Comparison of ENCODE assay signal across 14 cellular contexts in the genomic region with DNA sequence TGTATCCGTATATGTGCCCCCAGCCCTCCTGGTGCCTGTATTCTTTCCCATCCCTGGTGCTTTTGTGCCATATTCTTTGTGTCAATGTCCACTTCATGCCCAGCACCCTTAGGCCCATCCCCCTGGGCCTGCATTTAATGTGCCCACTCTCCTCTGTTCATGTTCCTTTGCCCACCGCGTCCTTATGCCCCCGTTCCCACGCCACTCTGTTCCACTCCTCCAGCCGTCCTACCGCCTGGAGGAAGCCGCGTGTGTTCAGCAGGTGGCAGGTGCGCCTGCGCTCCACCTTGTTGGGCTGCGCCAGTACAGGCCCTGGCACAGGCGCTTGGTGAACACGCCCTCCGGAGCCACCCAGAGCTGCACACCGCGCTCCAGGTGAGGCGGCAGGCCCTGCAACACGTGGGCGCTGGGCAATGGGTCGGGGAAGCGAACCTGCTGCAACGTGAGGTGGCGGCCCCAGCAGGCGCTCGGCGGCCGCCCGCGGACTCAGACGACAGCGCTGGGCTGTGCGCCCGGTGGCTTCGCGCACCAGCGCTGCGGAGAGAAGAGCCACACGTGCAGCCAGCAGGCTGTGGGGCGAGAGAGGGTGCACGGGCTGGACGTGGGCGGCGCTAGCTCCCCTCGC. TPM values are rescaled to one million over a fixed set of nuclear protein-coding genes. Genes with fewer than 3 reads are reported as not detected.
DNase-seq lines count a peak whose midpoint lies in the region; ATAC-seq and TF ChIP-seq lines count a peak whose summit lies in the region.
"Had no signal": no experiment of that assay in that cellular context is flagged by ENCODE, and none has a peak within 500 bp of the region (broad histone marks: within the 10 kb centered on the region; RNA-seq: fewer than 3 reads in every experiment).

No MANE protein-coding gene starts in this region.

- 11% methylated on average over 29 of the region's 45 CpGs for WGBS in mammary epithelial cell (ENCODE audit: low coverage, missing lambda C conversion rate)

- H3K27me3 ChIP-seq in mammary epithelial cell (ENCODE audit: insufficient read depth, low read length) = peaks cover 10% of the 10 kb centered on the region
- H3K27me3 ChIP-seq in breast epithelium = peaks cover 0 to 22% of the 10 kb centered on the region in 2 donors
- H3K27me3 ChIP-seq in right atrium auricular region = no peaks in the 10 kb centered on the region

- peak overlapping the region; percentile 66 for H2AFZ ChIP-seq in mammary epithelial cell (ENCODE audit: low read depth, low read length)
- H2AFZ ChIP-seq: PC-9 had no signal

- H3K79me2 ChIP-seq in mammary epithelial cell (ENCODE audit: insufficient read depth, low read length) = no peaks in the 10 kb centered on the region

- dilution Hi-C loops in mammary epithelial cell (cut with HindIII; ENCODE audit: low sequenced_read_pairs) = no loop called here

- no peaks in the 10 kb centered on the region for H4K20me1 ChIP-seq in mammary epithelial cell (ENCODE audit: insufficient read depth, low read length)

- H3K4me3 ChIP-seq in mammary epithelial cell (replicated peaks in 1 of 3; ENCODE audit: insufficient read depth in 1 of 3, low read depth in 2 of 3, low read length in 3 of 3) = no peak overlapping the region
- H3K4me3 ChIP-seq in breast epithelium = peak overlapping the region in 1 of 3 donors; percentile 19
- no peak overlapping the region for H3K4me3 ChIP-seq in right atrium auricular region
- H3K4me3 ChIP-seq: esophagus muscularis mucosa, PC-9 had no signal

- CTCF ChIA-PET in mammary epithelial cell (lab: Charles Lee; ENCODE audit: low non-redundant PET) = interaction anchor here (0.6 kb wide), 1 partner anchor 1747 kb away, joined by 3 read pairs; no protein-coding TSS in a partner anchor

- H3K9me3 Mint-ChIP-seq in HFFc6 (no peaks in the 10 kb centered on the region), osteocyte (ENCODE audit: unreplicated experiment) (no peaks in the 10 kb centered on the region)

- H3K27ac ChIP-seq in mammary epithelial cell (ENCODE audit: insufficient read depth, low read depth, low read length) (no peak overlapping the region), breast epithelium (no peak overlapping the region), right atrium auricular region (no peak overlapping the region)
- H3K27ac ChIP-seq: esophagus muscularis mucosa, PC-9 had no signal

- H3K9me3 ChIP-seq in mammary epithelial cell (replicated peaks; ENCODE audit: insufficient read depth, low read length) (no peaks in the 10 kb centered on the region), breast epithelium (no peaks in the 10 kb centered on the region), right atrium auricular region (no peaks in the 10 kb centered on the region)
- H3K9me3 ChIP-seq: esophagus muscularis mucosa had no signal

- DNase-seq in mammary epithelial cell = peak; percentile 22
- DNase-seq in breast epithelium (ENCODE audit: low spot score in 2 of 2) = no peak
- peak; percentile 84 for DNase-seq in NCI-H510A (lab: John Stamatoyannopoulos, UW)
- DNase-seq in ureter (ENCODE audit: low spot score) = peak; percentile 69
- no peak for DNase-seq in right atrium auricular region (ENCODE audit: low spot score)
- no peak for DNase-seq in HFFc6
- no peak for DNase-seq in osteocyte (ENCODE audit: extremely low spot score, unreplicated experiment)
- DNase-seq: NCI-H1092 treated with DMSO at 0.1 percent for 48 hours, trophoblast cell had no signal

- TF ChIP-seq CTCF in mammary epithelial cell (conservative IDR thresholded peaks at IDR 0.05 in 1 of 2, IDR thresholded peaks at IDR 0.05 in 1 of 2; ENCODE audit: extremely low read depth in 1 of 2, insufficient read depth in 1 of 2, low read depth in 1 of 2, low read length in 2 of 2) (no peak), breast epithelium (IDR thresholded peaks at IDR 0.05) (no peak), right atrium auricular region (IDR thresholded peaks at IDR 0.05) (no peak), HFFc6 (IDR thresholded peaks at IDR 0.05) (no peak), osteocyte (IDR thresholded peaks at IDR 0.05) (no peak)

- no peak overlapping the region for H3K9ac ChIP-seq in mammary epithelial cell (ENCODE audit: insufficient read depth, low read length)

- BruUV-seq in mammary epithelial cell (replicated peaks; lab: Mats Ljungman, UMichigan) = no TSS peak

- H3K36me3 ChIP-seq in mammary epithelial cell (ENCODE audit: insufficient read depth, low read length) = no peaks in the 10 kb centered on the region
- no peaks in the 10 kb centered on the region for H3K36me3 ChIP-seq in breast epithelium
- H3K36me3 ChIP-seq in right atrium auricular region = no peaks in the 10 kb centered on the region
- H3K36me3 ChIP-seq: esophagus muscularis mucosa had no signal

- H3K4me3 Mint-ChIP-seq in HFFc6 (no peak overlapping the region), osteocyte (ENCODE audit: unreplicated experiment) (no peak overlapping the region)

- ATAC-seq in esophagus mucosa = peak; percentile 91
- ATAC-seq: activated CD4-positive, CD25-positive, alpha-beta regulatory T cell treated with anti-CD3 and anti-CD28 coated beads, Interleukin-2, amount 50 U/mL, for 24 hours had no signal

- intact Hi-C loops in mammary epithelial cell (cut with micrococcal nuclease) = no loop called here
- intact Hi-C loops in breast epithelium (cut with DNase I; ENCODE audit: low total_unique reads) = no loop called here

- in situ Hi-C loops in mammary epithelial cell (cut with MboI; ENCODE audit: low sequenced_read_pairs in 2 of 2) = loop anchor here in 1 of 2 donors (25.0 kb wide), 1 partner anchor 813 kb away; a partner anchor contains a TSS

- H3K4me1 Mint-ChIP-seq in HFFc6 (ENCODE audit: low read depth) = no peaks in the 10 kb centered on the region
- peaks cover 8% of the 10 kb centered on the region for H3K4me1 Mint-ChIP-seq in osteocyte (ENCODE audit: unreplicated experiment)

- H3K4me1 ChIP-seq in mammary epithelial cell (ENCODE audit: insufficient read depth, low read length) = peaks cover 17% of the 10 kb centered on the region
- no peaks in the 10 kb centered on the region for H3K4me1 ChIP-seq in breast epithelium
- H3K4me1 ChIP-seq in right atrium auricular region = peaks cover 0 to 9% of the 10 kb centered on the region in 2 donors

- no peak for TF ChIP-seq POLR2A in breast epithelium (IDR thresholded peaks at IDR 0.05)

- H3K36me3 Mint-ChIP-seq in HFFc6 (ENCODE audit: low read depth) (no peaks in the 10 kb centered on the region), osteocyte (ENCODE audit: unreplicated experiment) (no peaks in the 10 kb centered on the region)

- H3K27me3 Mint-ChIP-seq in HFFc6 (ENCODE audit: insufficient read depth) (peaks cover 21% of the 10 kb centered on the region), osteocyte (ENCODE audit: unreplicated experiment) (peaks cover 4% of the 10 kb centered on the region)

- H3K27ac Mint-ChIP-seq in HFFc6 (no peak overlapping the region), osteocyte (ENCODE audit: unreplicated experiment) (no peak overlapping the region)

- peak overlapping the region; percentile 67 for H3K4me2 ChIP-seq in mammary epithelial cell (ENCODE audit: insufficient read depth, low read depth, low read length)
- H3K4me2 ChIP-seq: PC-9 had no signal

RNA-seq across cellular contexts. Expression of a gene that starts 4.0 kb away (rescaled TPM):
- total RNA-seq in mammary epithelial cell (under 1 TPM in 1 of 2 donors, not detected in 1; 0.17 TPM), breast epithelium (under 1 TPM in 2 of 3 donors, not detected in 1; 0.44 to 0.98 TPM), esophagus mucosa (0.40 TPM), ureter (not detected), right atrium auricular region (1 to 10 TPM; 1.9 to 4.2 TPM), osteocyte (11.8 and 13.6 TPM in 2 replicates)
- polyA plus RNA-seq in mammary epithelial cell = not detected
- polyA minus RNA-seq in mammary epithelial cell = not detected
- total RNA-seq in HFFc6 (2021; fragmentation: NEBNext Ultra II Directional; extraction: Animal tissue kit (Norgen Biotek cat#: 25700)) = not detected
- total RNA-seq: PC-9 had no signal

RNA-seq across cellular contexts. Expression of a gene that starts 20.9 kb away (rescaled TPM):
- total RNA-seq in mammary epithelial cell (under 1 TPM in 1 of 2 donors, not detected in 1; 0.67 TPM), breast epithelium (1 to 10 TPM; 1.9 to 3.6 (median 2.1) TPM), esophagus mucosa (0.64 TPM), ureter (4.7 TPM), right atrium auricular region (10 to 100 TPM in 1 of 2 donors, 1 to 10 TPM in 1; 8.8 to 11.6 TPM), osteocyte (2.1 and 3.2 TPM in 2 replicates)
- not detected for polyA plus RNA-seq in mammary epithelial cell
- polyA minus RNA-seq in mammary epithelial cell = not detected
- total RNA-seq in HFFc6 (2021; fragmentation: NEBNext Ultra II Directional; extraction: Animal tissue kit (Norgen Biotek cat#: 25700)) = not detected
- total RNA-seq: PC-9 had no signal

RNA-seq across cellular contexts. Expression of a gene that starts 21.0 kb away (rescaled TPM):
- total RNA-seq in mammary epithelial cell = under 1 TPM; 0.17 to 0.21 TPM
- polyA plus RNA-seq in mammary epithelial cell = 0.02 TPM
- not detected for polyA minus RNA-seq in mammary epithelial cell
- total RNA-seq in breast epithelium = 1 to 10 TPM in 1 of 3 donors, under 1 TPM in 2; 0.16 to 2.9 (median 0.98) TPM
- 0.16 TPM for total RNA-seq in esophagus mucosa
- 0.86 TPM for total RNA-seq in ureter
- not detected for total RNA-seq in right atrium auricular region
- total RNA-seq in HFFc6 (2021; fragmentation: NEBNext Ultra II Directional; extraction: Animal tissue kit (Norgen Biotek cat#: 25700)) = not detected
- 0.18 and 0.24 TPM in 2 replicates for total RNA-seq in osteocyte

RNA-seq across cellular contexts. Expression of a gene that starts 30.3 kb away (rescaled TPM):
- total RNA-seq in mammary epithelial cell = under 1 TPM; under 0.01 to 0.24 TPM
- polyA plus RNA-seq in mammary epithelial cell = 0.06 TPM
- polyA minus RNA-seq in mammary epithelial cell = not detected
- not detected for total RNA-seq in breast epithelium
- total RNA-seq in esophagus mucosa = 0.12 TPM
- not detected for total RNA-seq in ureter
- under 1 TPM in 1 of 2 donors, not detected in 1; 0.12 TPM for total RNA-seq in right atrium auricular region
- under 1 TPM; 0.07 to 0.30 (median 0.16) TPM for total RNA-seq in HFFc6 (2021; fragmentation: NEBNext Ultra II Directional; extraction: Animal tissue kit (Norgen Biotek cat#: 25700))
- 0.10 and 0.27 TPM in 2 replicates for total RNA-seq in osteocyte
- total RNA-seq: posterior vena cava had no signal

Comparison
In these comparisons a context has a peak if more than half of its experiments do, and no peak if none do; other contexts are left out.
1. DNase-seq: peak in mammary epithelial cell (single experiment), NCI-H510A (single experiment) and ureter (single experiment); none in breast epithelium (0 of 2), right atrium auricular region (single experiment), HFFc6 (single experiment) and osteocyte (single experiment).